Comparison of ENCODE assay signal across 24 cellular contexts in the genomic region with DNA sequence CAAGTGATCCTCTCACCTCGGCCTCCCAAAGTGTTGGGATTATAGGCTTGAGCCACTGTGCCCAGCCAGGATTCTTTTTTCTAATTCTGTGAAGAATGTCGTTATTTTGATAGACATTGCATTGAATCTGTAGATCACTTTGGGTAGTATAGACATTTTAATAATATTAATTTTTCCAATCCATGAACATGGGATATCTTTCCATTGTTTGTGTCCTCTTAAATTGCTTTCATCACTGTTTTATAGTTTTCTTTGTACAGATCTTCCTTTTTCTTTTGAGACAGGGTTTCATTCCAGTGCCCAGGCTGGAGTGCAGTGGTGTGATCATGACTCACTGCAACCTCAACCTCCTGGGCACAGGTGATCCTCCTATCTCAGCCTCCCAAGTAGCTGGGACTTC.
"Had no signal": no experiment of that assay in that cellular context is flagged by ENCODE, and none has a peak within 500 bp of the region (broad histone marks: within the 10 kb centered on the region; RNA-seq: fewer than 3 reads in every experiment).

No MANE protein-coding gene starts in this region.

- H3K9me3 Mint-ChIP-seq: effector memory CD8-positive, alpha-beta T cell had no signal

- H3K27me3 Mint-ChIP-seq: effector memory CD8-positive, alpha-beta T cell had no signal

- H3K27ac ChIP-seq: colonic mucosa, coronary artery, dorsolateral prefrontal cortex, epithelial cell of prostate, esophagus muscularis mucosa, esophagus squamous epithelium, foreskin keratinocyte, gastrocnemius medialis, gastroesophageal sphincter had no signal

- DNase-seq: colonic mucosa; cortex of kidney; dermis blood vessel endothelial cell; dorsolateral prefrontal cortex; effector CD4-positive, alpha-beta T cell; effector CD8-positive, alpha-beta T cell; effector memory CD4-positive, alpha-beta T cell; effector memory CD8-positive, alpha-beta T cell; endodermal cell; erythroblast; esophagus squamous epithelium; foreskin fibroblast; foreskin keratinocyte; foreskin melanocyte; gastrocnemius medialis; glutamatergic neuron; head of caudate nucleus; heart left ventricle; heart right ventricle had no signal

- H3K4me1 ChIP-seq: colonic mucosa, esophagus squamous epithelium, foreskin keratinocyte, gastroesophageal sphincter had no signal

- H3K4me3 ChIP-seq: colonic mucosa, coronary artery, dorsolateral prefrontal cortex, esophagus muscularis mucosa, esophagus squamous epithelium, gastrocnemius medialis, gastroesophageal sphincter, heart left ventricle, heart right ventricle had no signal

- H3K4me3 Mint-ChIP-seq: effector memory CD8-positive, alpha-beta T cell; endodermal cell had no signal

- ATAC-seq: effector memory CD8-positive, alpha-beta T cell; esophagus mucosa; foreskin keratinocyte; gastrocnemius medialis; gastroesophageal sphincter; heart left ventricle; heart right ventricle had no signal

- H3K9me3 ChIP-seq: colonic mucosa, gastrocnemius medialis had no signal

- H3K36me3 ChIP-seq: colonic mucosa, esophagus muscularis mucosa, esophagus squamous epithelium, gastrocnemius medialis, gastroesophageal sphincter, heart left ventricle, heart right ventricle had no signal

- H3K27ac Mint-ChIP-seq: endodermal cell had no signal
